22 cellular contexts compared by ENCODE assay signal in genomic region chr14:24964048-24964447, GRCh38.
DNase-seq lines count a peak whose midpoint lies in the region; ATAC-seq, FAIRE-seq and TF ChIP-seq lines count a peak whose summit lies in the region.
"Had no signal": no experiment of that assay in that cellular context is flagged by ENCODE, and none has a peak within 500 bp of the region (broad histone marks: within the 10 kb centered on the region; RNA-seq: fewer than 3 reads in every experiment).

No MANE protein-coding gene starts in this region.

- ATAC-seq in IMR-90 (ENCODE audit: low read depth) (no peak), HG03039 (IDR thresholded peaks at IDR 0.05; ENCODE audit: unreplicated experiment) (no peak)
- ATAC-seq: A549 had no signal

- H3K14ac ChIP-seq in IMR-90 (replicated peaks; ENCODE audit: low read depth, low read length): 0 out of 2 replicates have a peak overlapping the region, but pooled peaks have one; percentile 30

- TF ChIP-seq CTCF in IMR-90 (conservative IDR thresholded peaks at IDR 0.05; ENCODE audit: low read depth, low read length) (no peak), thyroid gland (IDR thresholded peaks at IDR 0.05) (no peak), D721Med (IDR thresholded peaks at IDR 0.05; ENCODE audit: insufficient read depth, missing control alignments) (no peak)

- no peak overlapping the region for H3K4me3 ChIP-seq in IMR-90 (ENCODE audit: insufficient read depth, low read depth, low read length)
- no peak overlapping the region for H3K4me3 ChIP-seq in esophagus (ENCODE audit: low read depth in 1 of 2, low read length in 2 of 2)
- peak overlapping the region in 1 of 2 donors; percentile 7 for H3K4me3 ChIP-seq in muscle layer of colon (ENCODE audit: low read depth in 1 of 2, low read length in 2 of 2)
- H3K4me3 ChIP-seq in thyroid gland (replicated peaks in 1 of 3): no peak overlapping the region
- H3K4me3 ChIP-seq: A549 had no signal

- 0 out of 2 replicates have a peak overlapping the region, but pooled peaks have one; percentile 37 for H2BK120ac ChIP-seq in IMR-90 (ENCODE audit: low read depth, low read length)

- POLR2A ChIA-PET in IMR-90 (lab: Charles Lee; ENCODE audit: unreplicated experiment): interaction anchor here (0.6 kb wide), 1 partner anchor 158 kb away, joined by 3 read pairs; no protein-coding TSS in a partner anchor

- H4K20me1 ChIP-seq in IMR-90 (ENCODE audit: insufficient read depth, low read length): no peaks in the 10 kb centered on the region

- H3K4me1 ChIP-seq in IMR-90 (ENCODE audit: control insufficient read depth, insufficient read depth, low read length): peaks cover 13% of the 10 kb centered on the region
- H3K4me1 ChIP-seq in esophagus (ENCODE audit: control insufficient read depth in 2 of 2, insufficient read depth in 2 of 2, low read length in 1 of 2): peaks cover 0 to 3% of the 10 kb centered on the region in 2 donors
- peaks cover 55% of the 10 kb centered on the region for H3K4me1 ChIP-seq in muscle layer of colon (ENCODE audit: insufficient read depth, low read length)
- H3K4me1 ChIP-seq in thyroid gland: peaks cover 64 to 75% of the 10 kb centered on the region in 2 donors

- H3K9me3 ChIP-seq in IMR-90 (ENCODE audit: control insufficient read depth, insufficient read depth, low read length) (no peaks in the 10 kb centered on the region), esophagus (ENCODE audit: control insufficient read depth in 2 of 2, insufficient read depth in 1 of 2, low read depth in 1 of 2, low read length in 1 of 2) (no peaks in the 10 kb centered on the region), muscle layer of colon (ENCODE audit: low read length) (no peaks in the 10 kb centered on the region), thyroid gland (no peaks in the 10 kb centered on the region)
- H3K9me3 ChIP-seq: A549 had no signal

- no CpG with 5 or more reads among the region's 2 CpGs for WGBS in IMR-90 (ENCODE audit: extremely low coverage in 2 of 2, insufficient read length in 1 of 2), 2 experiments
- WGBS in esophagus, 2 donors: 90 to 93% methylated on average over 2 of the region's 2 CpGs
- WGBS in thyroid gland, 2 donors: 98 to 100% methylated on average over 2 of the region's 2 CpGs

- H2AK5ac ChIP-seq in IMR-90 (ENCODE audit: low read depth, low read length): peak overlapping the region; percentile 61

- dilution Hi-C loops in IMR-90 (cut with HindIII; ENCODE audit: low sequenced_read_pairs, unreplicated experiment): no loop called here

- no peak overlapping the region; the same call in 1 of the 2 replicates for H4K91ac ChIP-seq in IMR-90 (ENCODE audit: insufficient read depth, low read depth, low read length)

- H3K9me1 ChIP-seq in IMR-90 (ENCODE audit: insufficient read depth, low read length): peaks cover 8% of the 10 kb centered on the region

- no peak for FAIRE-seq in D721Med (lab: Jason Lieb, UNC)
- FAIRE-seq: A549, GM12891 had no signal

- no peak overlapping the region for H3K23ac ChIP-seq in IMR-90 (ENCODE audit: low read depth, low read length)

- intact Hi-C loops in IMR-90 (cut with micrococcal nuclease): loop anchor here (5.0 kb wide), 1 partner anchor 117 kb away; no protein-coding TSS in a partner anchor
- intact Hi-C loops in thyroid gland (cut with DNase I): no loop called here

- no peak overlapping the region for H3K56ac ChIP-seq in IMR-90 (ENCODE audit: extremely low read depth, insufficient read depth, low read length)

- TF ChIP-seq POLR2A in IMR-90 (IDR thresholded peaks at IDR 0.05; ENCODE audit: low read depth, low read length): no peak
- no peak for TF ChIP-seq POLR2A in thyroid gland (IDR thresholded peaks at IDR 0.05)

- no peak overlapping the region for H3K27ac ChIP-seq in IMR-90 (ENCODE audit: insufficient read depth, low read length)
- peak overlapping the region; percentile 14 to 24 for H3K27ac ChIP-seq in esophagus (ENCODE audit: low read depth in 2 of 2, low read length in 1 of 2)
- peak overlapping the region; percentile 10 for H3K27ac ChIP-seq in muscle layer of colon (ENCODE audit: low read depth, low read length)
- peak overlapping the region; percentile 45 to 88 (median 85) for H3K27ac ChIP-seq in thyroid gland
- H3K27ac ChIP-seq: A549, HL-60, KMS-11, RWPE1 had no signal

- in situ Hi-C loops in IMR-90 (cut with MboI; ENCODE audit: low sequenced_read_pairs): no loop called here

- H3K27me3 ChIP-seq in IMR-90 (ENCODE audit: control insufficient read depth, insufficient read depth, low read length) (no peaks in the 10 kb centered on the region), esophagus (ENCODE audit: control insufficient read depth in 1 of 2, insufficient read depth in 2 of 2, low read length in 2 of 2) (no peaks in the 10 kb centered on the region), muscle layer of colon (ENCODE audit: control insufficient read depth in 1 of 2, insufficient read depth in 2 of 2, low read length in 2 of 2) (no peaks in the 10 kb centered on the region), thyroid gland (no peaks in the 10 kb centered on the region)

- no peak overlapping the region for H2AK9ac ChIP-seq in IMR-90 (replicated peaks; ENCODE audit: low read depth, low read length, poor library complexity)

- H2BK5ac ChIP-seq in IMR-90 (ENCODE audit: low read depth, low read length, poor library complexity, severe bottlenecking): peak overlapping the region; percentile 22

- H3K18ac ChIP-seq in IMR-90 (ENCODE audit: low read depth, low read length): peak overlapping the region; percentile 46; the same call in 1 of the 2 replicates

- no peak overlapping the region for H3K9ac ChIP-seq in IMR-90 (ENCODE audit: low read depth, low read length)
- no peak overlapping the region for H3K9ac ChIP-seq in muscle layer of colon (ENCODE audit: low read length)
- H3K9ac ChIP-seq: KMS-11 had no signal

- no peaks in the 10 kb centered on the region for H3K36me3 ChIP-seq in IMR-90 (ENCODE audit: control insufficient read depth, insufficient read depth, low read length)
- H3K36me3 ChIP-seq in esophagus (ENCODE audit: control insufficient read depth in 2 of 2, insufficient read depth in 2 of 2, low read length in 1 of 2): no peaks in the 10 kb centered on the region
- H3K36me3 ChIP-seq in muscle layer of colon (ENCODE audit: insufficient read depth, low read length): no peaks in the 10 kb centered on the region
- no peaks in the 10 kb centered on the region for H3K36me3 ChIP-seq in thyroid gland

- H2AFZ ChIP-seq in IMR-90 (replicated peaks; ENCODE audit: low read length, poor library complexity): no peak overlapping the region

- TF ChIP-seq RAD21 in IMR-90 (IDR thresholded peaks at IDR 0.05; ENCODE audit: low read length): no peak

- H3K79me1 ChIP-seq in IMR-90 (ENCODE audit: low read depth in 1 of 2, low read length in 2 of 2): no peaks in the 10 kb centered on the region

- no peak overlapping the region for H3K4me2 ChIP-seq in IMR-90 (ENCODE audit: low read depth, low read length)
- H3K4me2 ChIP-seq: A549, KMS-11 had no signal

- DNase-seq in IMR-90 (no peak), thyroid gland (no peak), D721Med (ENCODE audit: insufficient read length, low spot score) (no peak), DMS53 treated with DMSO at 0.1 percent for 48 hours (lab: John Stamatoyannopoulos, UW; ENCODE audit: unreplicated experiment) (no peak)
- DNase-seq: CD4-positive, CD25-positive, alpha-beta regulatory T cell; DND-41; H7; HFFc6; NCI-H1105; NCI-H146; NCI-H2227 treated with DMSO at 0.1 percent for 48 hours; NCI-H510A; NCI-H748 treated with DMSO at 0.1 percent for 48 hours; SHP77 treated with DMSO at 0.1 percent for 48 hours had no signal

- BruUV-seq in IMR-90 (replicated peaks; lab: Mats Ljungman, UMichigan): no TSS peak

- no peak overlapping the region; a peak in 1 of 4 replicates for H4K8ac ChIP-seq in IMR-90 (ENCODE audit: low read depth in 2 of 2, low read length in 2 of 2)

- H4K5ac ChIP-seq in IMR-90 (ENCODE audit: low read depth, low read length): no peak overlapping the region

- H2BK20ac ChIP-seq in IMR-90 (ENCODE audit: low read depth, low read length): peak overlapping the region; percentile 31

- no peak overlapping the region for H2BK15ac ChIP-seq in IMR-90 (ENCODE audit: low read depth, low read length)

- peak overlapping the region; percentile 67 for H3K4ac ChIP-seq in IMR-90 (ENCODE audit: low read depth, low read length)

- CTCF ChIA-PET in IMR-90 (lab: Yijun Ruan, JAX): no interaction called here

TF ChIP-seq in IMR-90, 13 proteins besides CTCF, POLR2A, EP300 and RAD21:
- TF ChIP-seq USF2 (IDR thresholded peaks at IDR 0.05; ENCODE audit: low read depth, low read length): no peak
- TF ChIP-seq, protein P1, sequence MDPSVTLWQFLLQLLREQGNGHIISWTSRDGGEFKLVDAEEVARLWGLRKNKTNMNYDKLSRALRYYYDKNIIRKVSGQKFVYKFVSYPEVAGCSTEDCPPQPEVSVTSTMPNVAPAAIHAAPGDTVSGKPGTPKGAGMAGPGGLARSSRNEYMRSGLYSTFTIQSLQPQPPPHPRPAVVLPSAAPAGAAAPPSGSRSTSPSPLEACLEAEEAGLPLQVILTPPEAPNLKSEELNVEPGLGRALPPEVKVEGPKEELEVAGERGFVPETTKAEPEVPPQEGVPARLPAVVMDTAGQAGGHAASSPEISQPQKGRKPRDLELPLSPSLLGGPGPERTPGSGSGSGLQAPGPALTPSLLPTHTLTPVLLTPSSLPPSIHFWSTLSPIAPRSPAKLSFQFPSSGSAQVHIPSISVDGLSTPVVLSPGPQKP (IDR thresholded peaks at IDR 0.05; ENCODE audit: borderline replicate concordance, low read depth, low read length): no peak
- TF ChIP-seq BHLHE40 (IDR thresholded peaks at IDR 0.05; ENCODE audit: low read depth, low read length): no peak
- no peak for TF ChIP-seq SMC3 (IDR thresholded peaks at IDR 0.05; ENCODE audit: low read depth, low read length)
- TF ChIP-seq CEBPB (IDR thresholded peaks at IDR 0.05; ENCODE audit: low read depth, low read length): no peak
- TF ChIP-seq FOS (IDR thresholded peaks at IDR 0.05; ENCODE audit: low read depth, low read length): no peak
- TF ChIP-seq RCOR1 (IDR thresholded peaks at IDR 0.05; ENCODE audit: insufficient replicate concordance, low read length): no peak
- no peak for TF ChIP-seq MAZ (IDR thresholded peaks at IDR 0.05; ENCODE audit: borderline replicate concordance, low read depth, low read length)
- TF ChIP-seq MAFK (IDR thresholded peaks at IDR 0.05; ENCODE audit: low read depth, low read length): no peak
- TF ChIP-seq RFX5 (IDR thresholded peaks at IDR 0.05; ENCODE audit: low read depth, low read length): no peak
- no peak for TF ChIP-seq MXI1 (IDR thresholded peaks at IDR 0.05; ENCODE audit: borderline replicate concordance, low read depth, low read length)
- no peak for TF ChIP-seq CHD1 (IDR thresholded peaks at IDR 0.05; ENCODE audit: low read depth, low read length)
- no peak for TF ChIP-seq NFE2L2 (IDR thresholded peaks at IDR 0.05; ENCODE audit: low read depth, low read length)
